ENCODE assay signal across 8 cellular contexts in genomic region chr7:135210818-135211178, GRCh38. TPM values are rescaled to one million over a fixed set of nuclear protein-coding genes. Genes with fewer than 3 reads are reported as not detected.
DNase-seq lines count a peak whose midpoint lies in the region; ATAC-seq, FAIRE-seq and TF ChIP-seq lines count a peak whose summit lies in the region.

No MANE protein-coding gene starts in this region.

- H3K4ac ChIP-seq in mesenchymal stem cell (ENCODE audit: low read depth in 1 of 2, low read length in 2 of 2) = peak overlapping the region in 1 of 2 experiments; percentile 78

- DNase-seq in ACHN (peak; percentile 24), mesenchymal stem cell (peak; percentile 53), urothelium cell line (ENCODE audit: low spot score) (peak; percentile 14), COLO668 (lab: John Stamatoyannopoulos, UW; ENCODE audit: unreplicated experiment) (no peak), NOMO-1 treated with dmso at 0.1 percent for 144 hours (lab: John Stamatoyannopoulos, UW; ENCODE audit: unreplicated experiment) (no peak)

- FAIRE-seq in urothelium cell line (lab: Jason Lieb, UNC) = no peak

- no peaks in the 10 kb centered on the region for H4K20me1 ChIP-seq in OCI-LY1 (ENCODE audit: insufficient read depth, low read length)

- H2BK5ac ChIP-seq in mesenchymal stem cell (ENCODE audit: low read depth, low read length, poor library complexity, severe bottlenecking) = peak overlapping the region; percentile 77

- no peaks in the 10 kb centered on the region for H3F3A ChIP-seq in OCI-LY1 (ENCODE audit: insufficient read depth, low read length)

- H2BK15ac ChIP-seq in mesenchymal stem cell (ENCODE audit: low read depth, poor library complexity, severe bottlenecking) = no peak overlapping the region

- H3K4me1 ChIP-seq in OCI-LY1 (ENCODE audit: insufficient read depth, low read length, severe bottlenecking) (peaks cover 54% of the 10 kb centered on the region), mesenchymal stem cell (ENCODE audit: control insufficient read depth, insufficient read depth, low read depth, low read length) (peaks cover 21% of the 10 kb centered on the region)

- 16% methylated on average over 14 of the region's 14 CpGs for WGBS in mesenchymal stem cell

- H3K9me2 ChIP-seq in OCI-LY1 (ENCODE audit: low read depth, low read length) = no peaks in the 10 kb centered on the region

- H3K79me2 ChIP-seq in OCI-LY1 (ENCODE audit: insufficient read depth, low read length) = no peaks in the 10 kb centered on the region

- H3K23ac ChIP-seq in mesenchymal stem cell (ENCODE audit: low read length in 2 of 2) = peak overlapping the region in 1 of 2 experiments; percentile 53

- TF ChIP-seq CTCF in OCI-LY1 (IDR thresholded peaks at IDR 0.05; ENCODE audit: low read length) = no peak

- no peaks in the 10 kb centered on the region for H3K27me3 ChIP-seq in OCI-LY1 (ENCODE audit: insufficient read depth, low read length)
- no peaks in the 10 kb centered on the region for H3K27me3 ChIP-seq in mesenchymal stem cell (ENCODE audit: control insufficient read depth in 1 of 2, insufficient read depth in 1 of 2, low read length in 2 of 2)

- peak overlapping the region; percentile 23 to 97 for H3K18ac ChIP-seq in mesenchymal stem cell (ENCODE audit: low read depth in 1 of 2, low read length in 2 of 2)

- H2AFZ ChIP-seq in OCI-LY1 (ENCODE audit: low read length) = no peak overlapping the region
- peak overlapping the region; percentile 75 for H2AFZ ChIP-seq in mesenchymal stem cell (ENCODE audit: low read depth, low read length)

- in situ Hi-C loops in ACHN (cut with HindIII; ENCODE audit: low pct_ligation_motif_present, low pct_unique_long_range_greater_than_20kb, low sequenced_read_pairs) = no loop called here

- no peak overlapping the region for H2BK12ac ChIP-seq in mesenchymal stem cell (ENCODE audit: low read length in 2 of 2)

- no peak overlapping the region for H4K91ac ChIP-seq in mesenchymal stem cell (ENCODE audit: low read length)

- H2AK5ac ChIP-seq in mesenchymal stem cell (ENCODE audit: low read length, severe bottlenecking) = no peak overlapping the region

- H3K36me3 ChIP-seq in OCI-LY1 (ENCODE audit: insufficient read depth, low read length) (peaks cover 15% of the 10 kb centered on the region; the same call in 1 of the 2 replicates), mesenchymal stem cell (ENCODE audit: control insufficient read depth in 1 of 2, insufficient read depth in 2 of 2, low read depth in 1 of 2, low read length in 2 of 2) (peaks cover 7 to 24% of the 10 kb centered on the region in 2 experiments)

- H2BK120ac ChIP-seq in mesenchymal stem cell (ENCODE audit: low read depth, low read length) = no peak overlapping the region

- H4K8ac ChIP-seq in mesenchymal stem cell (ENCODE audit: low read length) = peak overlapping the region; percentile 63

- H3K27ac ChIP-seq in OCI-LY1 (ENCODE audit: low read depth, low read length, poor library complexity, severe bottlenecking) (peak overlapping the region; percentile 6), cingulate gyrus (ENCODE audit: low read depth, low read length) (peak overlapping the region; percentile 56), mesenchymal stem cell (ENCODE audit: low read length, poor library complexity, severe bottlenecking) (peak overlapping the region; percentile 52)

- H3K9ac ChIP-seq in OCI-LY1 (ENCODE audit: low read length) (peak overlapping the region; percentile 72), mesenchymal stem cell (ENCODE audit: low read length) (peak overlapping the region; percentile 94)

- H3K9me3 ChIP-seq in OCI-LY1 (ENCODE audit: low read length) (no peaks in the 10 kb centered on the region), mesenchymal stem cell (ENCODE audit: control insufficient read depth, low read length) (no peaks in the 10 kb centered on the region)

- no peak overlapping the region for H3K14ac ChIP-seq in mesenchymal stem cell (ENCODE audit: low read length in 2 of 2)

- H3K79me1 ChIP-seq in mesenchymal stem cell (replicated peaks; ENCODE audit: low read length, poor library complexity, severe bottlenecking) = peaks cover 7% of the 10 kb centered on the region

- H3K4me2 ChIP-seq in OCI-LY1 (ENCODE audit: low read length) (peak overlapping the region; percentile 87), mesenchymal stem cell (ENCODE audit: low read length, poor library complexity, severe bottlenecking) (peak overlapping the region; percentile 82)

- peak; percentile 4 for ATAC-seq in GM19395 (IDR thresholded peaks at IDR 0.05; ENCODE audit: unreplicated experiment)

- peak overlapping the region; percentile 77 for H3K4me3 ChIP-seq in OCI-LY1 (ENCODE audit: low read depth, low read length, poor library complexity, severe bottlenecking)
- H3K4me3 ChIP-seq in mesenchymal stem cell (ENCODE audit: insufficient read depth in 1 of 2, low read depth in 1 of 2, low read length in 2 of 2) = peak overlapping the region; percentile 83 to 97

RNA-seq across cellular contexts. Expression of gene WDR91, which starts 0.5 kb away (rescaled TPM):
- polyA plus RNA-seq in mesenchymal stem cell (2013, experiment 1 of 2) = 4.2 TPM
- 4.1 TPM for polyA plus RNA-seq in mesenchymal stem cell (2013, experiment 2 of 2)

RNA-seq across cellular contexts. Expression of gene STRA8, which starts 22.8 kb away (rescaled TPM):
- polyA plus RNA-seq in mesenchymal stem cell (2013, experiment 1 of 2) = not detected
- polyA plus RNA-seq in mesenchymal stem cell (2013, experiment 2 of 2) = not detected

RNA-seq across cellular contexts. Expression of gene CYREN, which starts 40.3 kb away (rescaled TPM):
- polyA plus RNA-seq in mesenchymal stem cell (2013, experiment 1 of 2) = 23.2 TPM
- polyA plus RNA-seq in mesenchymal stem cell (2013, experiment 2 of 2) = 23.5 TPM

Comparison
In these comparisons a context has a peak if more than half of its experiments do, and no peak if none do; other contexts are left out.
1. DNase-seq: peak in ACHN (single experiment), mesenchymal stem cell (single experiment) and urothelium cell line (single experiment); none in COLO668 (single experiment) and NOMO-1 treated with dmso at 0.1 percent for 144 hours (single experiment).
2. H3K27ac ChIP-seq: peak in every context shown above with its lines; median percentile 56 in cingulate gyrus; 52 in mesenchymal stem cell; 6 in OCI-LY1.